Comparison of ENCODE assay signal across 8 cellular contexts in genomic region chr3:129440648-129441190, GRCh38. TPM values are rescaled to one million over a fixed set of nuclear protein-coding genes. Genes with fewer than 3 reads are reported as not detected.
DNase-seq lines count a peak whose midpoint lies in the region; ATAC-seq, FAIRE-seq and TF ChIP-seq lines count a peak whose summit lies in the region.

No MANE protein-coding gene starts in this region.

- peaks cover 49% of the 10 kb centered on the region for H3K4me1 Mint-ChIP-seq in activated CD4-positive, alpha-beta T cell treated with anti-CD3 and anti-CD28 coated beads, Interleukin-2, amount 10 ng/mL, durations not matched to agents 24 days and 14 days
- H3K4me1 Mint-ChIP-seq in activated T-helper 2 cell treated with anti-CD3 and anti-CD28 coated beads, Interferon-gamma antibody, Interleukin-2, Interleukin-4, amounts not matched to agents 10 μg/mL and 5 μg/mL and 100 μg/mL, durations not matched to agents 14 hours and 24 hours and 36 hours (ENCODE audit: low read depth) = peaks cover 50% of the 10 kb centered on the region

- peak overlapping the region; percentile 99 for H3K27ac Mint-ChIP-seq in activated CD4-positive, alpha-beta T cell treated with anti-CD3 and anti-CD28 coated beads, Interleukin-2, amount 10 ng/mL, durations not matched to agents 24 days and 14 days
- peak overlapping the region; percentile 99 for H3K27ac Mint-ChIP-seq in activated T-helper 2 cell treated with anti-CD3 and anti-CD28 coated beads, Interferon-gamma antibody, Interleukin-2, Interleukin-4, amounts not matched to agents 10 μg/mL and 5 μg/mL and 100 μg/mL, durations not matched to agents 14 hours and 24 hours and 36 hours

- H3K27me3 ChIP-seq in thoracic aorta (replicated peaks; ENCODE audit: insufficient read depth) = no peaks in the 10 kb centered on the region

- peaks cover 20 to 23% of the 10 kb centered on the region in 2 donors for H3K4me1 ChIP-seq in kidney (ENCODE audit: control insufficient read depth in 1 of 2, insufficient read depth in 1 of 2, low read depth in 1 of 2, low read length in 2 of 2)
- H3K4me1 ChIP-seq in thoracic aorta (ENCODE audit: control insufficient read depth in 1 of 2, low read depth in 2 of 2) = peaks cover 43 to 67% of the 10 kb centered on the region in 2 donors

- peaks cover 30% of the 10 kb centered on the region for H3K36me3 Mint-ChIP-seq in activated CD4-positive, alpha-beta T cell treated with anti-CD3 and anti-CD28 coated beads, Interleukin-2, amount 10 ng/mL, durations not matched to agents 24 days and 14 days (ENCODE audit: low read depth)
- H3K36me3 Mint-ChIP-seq in activated T-helper 2 cell treated with anti-CD3 and anti-CD28 coated beads, Interferon-gamma antibody, Interleukin-2, Interleukin-4, amounts not matched to agents 10 μg/mL and 5 μg/mL and 100 μg/mL, durations not matched to agents 14 hours and 24 hours and 36 hours (ENCODE audit: low read depth) = peaks cover 35% of the 10 kb centered on the region

- H3K4me3 ChIP-seq in kidney (ENCODE audit: low read length in 2 of 2) (peak overlapping the region; percentile 95 to 98), thoracic aorta (peak overlapping the region; percentile 92)

- FAIRE-seq in kidney (lab: Jason Lieb, UNC) = no peak

- no peak for TF ChIP-seq CTCF in kidney (IDR thresholded peaks at IDR 0.05; ENCODE audit: borderline replicate concordance, extremely low read depth, insufficient read depth)
- TF ChIP-seq CTCF in thoracic aorta (IDR thresholded peaks at IDR 0.05) = no peak

- H3K27ac ChIP-seq in kidney (ENCODE audit: low read depth in 2 of 2, low read length in 2 of 2) (peak overlapping the region; percentile 83 to 92), thoracic aorta (peak overlapping the region; percentile 73 to 80)

- intact Hi-C loops in activated CD4-positive, alpha-beta T cell treated with anti-CD3 and anti-CD28 coated beads, Interleukin-2, amount 10 ng/mL, durations not matched to agents 24 days and 14 days (cut with micrococcal nuclease) = loop anchor here (1.0 to 10.0 kb wide), 7 partner anchors 12 to 790 kb away; partner anchors contain the start of genes EFCAB12, RPN1 and TMCC1
- intact Hi-C loops in activated T-helper 2 cell treated with anti-CD3 and anti-CD28 coated beads, Interferon-gamma antibody, Interleukin-2, Interleukin-4, amounts not matched to agents 10 μg/mL and 5 μg/mL and 100 μg/mL, durations not matched to agents 14 hours and 24 hours and 36 hours (cut with micrococcal nuclease) = loop anchor here (1.0 to 5.0 kb wide), 7 partner anchors 12 to 453 kb away; partner anchors contain the start of genes CNBP, EFCAB12, HMCES and RAB43
- intact Hi-C loops in kidney (cut with DNase I) = no loop called here

- peak; percentile 63 for DNase-seq in activated CD4-positive, alpha-beta T cell treated with anti-CD3 and anti-CD28 coated beads, Interleukin-2, amount 10 ng/mL, durations not matched to agents 24 days and 14 days
- no peak for DNase-seq in activated CD4-positive, alpha-beta T cell treated with anti-CD3 and anti-CD28 coated beads for 48 hours
- DNase-seq in activated T-helper 2 cell treated with anti-CD3 and anti-CD28 coated beads, Interferon-gamma antibody, Interleukin-2, Interleukin-4, amounts not matched to agents 10 μg/mL and 5 μg/mL and 100 μg/mL, durations not matched to agents 14 hours and 24 hours and 36 hours (ENCODE audit: low spot score) = no peak
- DNase-seq in kidney (no peak), thoracic aorta (ENCODE audit: low spot score) (no peak), NCI-H82 (lab: John Stamatoyannopoulos, UW) (no peak), NCI-H446 (lab: John Stamatoyannopoulos, UW) (no peak)

- peak overlapping the region; percentile 64 to 68 for H3K9ac ChIP-seq in kidney (ENCODE audit: low read length in 2 of 2)

- H3K36me3 ChIP-seq in kidney (ENCODE audit: control insufficient read depth in 1 of 2, insufficient read depth in 2 of 2, low read length in 2 of 2) (peaks cover 0 to 15% of the 10 kb centered on the region in 2 donors), thoracic aorta (peaks cover 6% of the 10 kb centered on the region)

- H3K9me3 ChIP-seq in kidney (ENCODE audit: control insufficient read depth in 1 of 2, low read length in 2 of 2) = no peaks in the 10 kb centered on the region
- H3K9me3 ChIP-seq in thoracic aorta = no peaks in the 10 kb centered on the region

- H3K27me3 Mint-ChIP-seq in activated CD4-positive, alpha-beta T cell treated with anti-CD3 and anti-CD28 coated beads, Interleukin-2, amount 10 ng/mL, durations not matched to agents 24 days and 14 days = no peaks in the 10 kb centered on the region
- no peaks in the 10 kb centered on the region for H3K27me3 Mint-ChIP-seq in activated T-helper 2 cell treated with anti-CD3 and anti-CD28 coated beads, Interferon-gamma antibody, Interleukin-2, Interleukin-4, amounts not matched to agents 10 μg/mL and 5 μg/mL and 100 μg/mL, durations not matched to agents 14 hours and 24 hours and 36 hours (ENCODE audit: low read depth)

- peak overlapping the region; percentile 94 for H3K4me3 Mint-ChIP-seq in activated CD4-positive, alpha-beta T cell treated with anti-CD3 and anti-CD28 coated beads, Interleukin-2, amount 10 ng/mL, durations not matched to agents 24 days and 14 days
- peak overlapping the region; percentile 92 for H3K4me3 Mint-ChIP-seq in activated T-helper 2 cell treated with anti-CD3 and anti-CD28 coated beads, Interferon-gamma antibody, Interleukin-2, Interleukin-4, amounts not matched to agents 10 μg/mL and 5 μg/mL and 100 μg/mL, durations not matched to agents 14 hours and 24 hours and 36 hours (ENCODE audit: low read depth)

- no peaks in the 10 kb centered on the region for H3K9me3 Mint-ChIP-seq in activated CD4-positive, alpha-beta T cell treated with anti-CD3 and anti-CD28 coated beads, Interleukin-2, amount 10 ng/mL, durations not matched to agents 24 days and 14 days
- H3K9me3 Mint-ChIP-seq in activated T-helper 2 cell treated with anti-CD3 and anti-CD28 coated beads, Interferon-gamma antibody, Interleukin-2, Interleukin-4, amounts not matched to agents 10 μg/mL and 5 μg/mL and 100 μg/mL, durations not matched to agents 14 hours and 24 hours and 36 hours = no peaks in the 10 kb centered on the region

- ATAC-seq in thoracic aorta (ENCODE audit: insufficient number of reproducible peaks, low FRiP score, low read depth) = no peak
- ATAC-seq in esophagus mucosa = no peak

RNA-seq across cellular contexts. Expression of gene IFT122, which starts 0.7 kb away (rescaled TPM):
- total RNA-seq in activated CD4-positive, alpha-beta T cell treated with anti-CD3 and anti-CD28 coated beads, Interleukin-2, amount 10 ng/mL, durations not matched to agents 24 days and 14 days = 12.3 and 13.7 TPM in 2 replicates
- total RNA-seq in activated T-helper 2 cell treated with anti-CD3 and anti-CD28 coated beads, Interferon-gamma antibody, Interleukin-2, Interleukin-4, amounts not matched to agents 10 μg/mL and 5 μg/mL and 100 μg/mL, durations not matched to agents 14 hours and 24 hours and 36 hours = 15.7 and 17.6 TPM in 2 replicates
- total RNA-seq in kidney (59.2 TPM), thoracic aorta (10 to 100 TPM; 50.1 to 61.9 TPM), esophagus mucosa (11.2 TPM)
- 18.4 TPM for polyA plus RNA-seq in kidney (ENCODE audit: insufficient read depth, low read depth, low replicate concordance)

RNA-seq across cellular contexts. Expression of gene MBD4, which starts 1.0 kb away (rescaled TPM):
- total RNA-seq in activated CD4-positive, alpha-beta T cell treated with anti-CD3 and anti-CD28 coated beads, Interleukin-2, amount 10 ng/mL, durations not matched to agents 24 days and 14 days = 40.8 and 50.7 TPM in 2 replicates
- 41.9 and 45.9 TPM in 2 replicates for total RNA-seq in activated T-helper 2 cell treated with anti-CD3 and anti-CD28 coated beads, Interferon-gamma antibody, Interleukin-2, Interleukin-4, amounts not matched to agents 10 μg/mL and 5 μg/mL and 100 μg/mL, durations not matched to agents 14 hours and 24 hours and 36 hours
- 35.1 TPM for total RNA-seq in kidney
- polyA plus RNA-seq in kidney (ENCODE audit: insufficient read depth, low read depth, low replicate concordance) = 25.4 TPM
- 10 to 100 TPM; 23.0 to 32.5 TPM for total RNA-seq in thoracic aorta
- 20.8 TPM for total RNA-seq in esophagus mucosa

RNA-seq across cellular contexts. Expression of gene EFCAB12, which starts 12.3 kb away (rescaled TPM):
- total RNA-seq in activated CD4-positive, alpha-beta T cell treated with anti-CD3 and anti-CD28 coated beads, Interleukin-2, amount 10 ng/mL, durations not matched to agents 24 days and 14 days = 0.40 and 0.63 TPM in 2 replicates
- total RNA-seq in activated T-helper 2 cell treated with anti-CD3 and anti-CD28 coated beads, Interferon-gamma antibody, Interleukin-2, Interleukin-4, amounts not matched to agents 10 μg/mL and 5 μg/mL and 100 μg/mL, durations not matched to agents 14 hours and 24 hours and 36 hours = 0.25 and 0.48 TPM in 2 replicates
- total RNA-seq in kidney (3.5 TPM), thoracic aorta (under 1 TPM in 1 of 2 donors, not detected in 1; 0.68 TPM), esophagus mucosa (0.04 TPM)
- polyA plus RNA-seq in kidney (ENCODE audit: insufficient read depth, low read depth, low replicate concordance) = 1.2 TPM
